In the genomic region with DNA sequence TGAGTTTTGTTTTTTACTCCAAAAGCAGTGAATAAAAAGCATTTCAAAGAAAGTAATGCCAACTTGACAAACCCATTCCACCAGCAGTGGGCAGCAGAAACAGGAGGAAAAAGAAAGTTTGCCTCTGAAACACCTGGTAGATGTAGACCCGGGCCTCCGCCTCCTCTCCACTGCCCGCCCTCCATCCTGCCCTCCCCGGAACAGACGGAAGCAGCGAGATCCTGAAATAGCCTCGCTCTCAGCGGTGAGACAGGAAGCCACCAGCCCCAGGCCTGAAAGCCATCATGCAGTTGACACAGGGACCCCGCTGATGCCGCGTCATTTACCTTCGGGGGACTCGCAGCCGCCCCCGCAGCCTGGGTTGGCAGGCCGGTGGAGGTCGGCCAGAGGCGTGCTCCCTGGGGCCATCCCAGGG, we compare ENCODE assay signal across 8 cellular contexts.
DNase-seq lines count a peak whose midpoint lies in the region; ATAC-seq lines count a peak whose summit lies in the region.

No MANE protein-coding gene starts in this region.

- peak overlapping the region; percentile 59 to 83 (median 68) for H3K4me3 Mint-ChIP-seq in CD4-positive, alpha-beta memory T cell

- intact Hi-C loops in CD4-positive, alpha-beta memory T cell (cut with micrococcal nuclease), result loop anchor here (1.0 to 10.0 kb wide), 4 partner anchors 22 to 413 kb away; a partner anchor contains a TSS

- POLR2A ChIA-PET in CD4-positive, alpha-beta memory T cell (lab: Charles Lee; ENCODE audit: partially characterized antibody), result no interaction called here

- H3K36me3 ChIP-seq in CD4-positive, alpha-beta memory T cell (ENCODE audit: insufficient read depth, low read length), result no peaks in the 10 kb centered on the region

- no peaks in the 10 kb centered on the region for H3K27me3 ChIP-seq in CD4-positive, alpha-beta memory T cell (ENCODE audit: insufficient read depth, low read length)

- H3K4me1 Mint-ChIP-seq in CD4-positive, alpha-beta memory T cell, result peaks cover 11 to 31% (median 18%) of the 10 kb centered on the region in 4 donors

- DNase-seq in CD4-positive, alpha-beta memory T cell, result peak; percentile 72 to 77 (median 74)
- DNase-seq in activated CD4-positive, alpha-beta T cell treated with anti-CD3 and anti-CD28 coated beads for 1 hour, result peak; percentile 48
- DNase-seq in effector CD8-positive, alpha-beta T cell (lab: John Stamatoyannopoulos, UW), result peak; percentile 46
- DNase-seq in retina, result peak; percentile 45
- no peak for DNase-seq in SIG-M5 (lab: John Stamatoyannopoulos, UW)
- DNase-seq in HuH-7.5 (ENCODE audit: low spot score), result no peak

- H3K4me3 ChIP-seq in CD4-positive, alpha-beta memory T cell (ENCODE audit: low read length in 2 of 2), result peak overlapping the region in 1 of 2 donors; percentile 40

- H3K4me1 ChIP-seq in CD4-positive, alpha-beta memory T cell (ENCODE audit: insufficient read depth, low read length), result peaks cover 19% of the 10 kb centered on the region

- H3K27ac Mint-ChIP-seq in CD4-positive, alpha-beta memory T cell, result peak overlapping the region; percentile 53 to 88 (median 69)

- no peak overlapping the region for H3K27ac ChIP-seq in CD4-positive, alpha-beta memory T cell (ENCODE audit: low read depth, low read length)

- no peaks in the 10 kb centered on the region for H3K27me3 Mint-ChIP-seq in CD4-positive, alpha-beta memory T cell

- no peaks in the 10 kb centered on the region for H3K9me3 ChIP-seq in CD4-positive, alpha-beta memory T cell (ENCODE audit: control insufficient read depth in 1 of 2, low read length in 2 of 2)

- CTCF ChIA-PET in CD4-positive, alpha-beta memory T cell (lab: Charles Lee; ENCODE audit: partially characterized antibody), result no interaction called here

- H3K36me3 Mint-ChIP-seq in CD4-positive, alpha-beta memory T cell, result no peaks in the 10 kb centered on the region

- H3K9me3 Mint-ChIP-seq in CD4-positive, alpha-beta memory T cell, result no peaks in the 10 kb centered on the region

- ATAC-seq in GM19324 (IDR thresholded peaks at IDR 0.05; ENCODE audit: low FRiP score, unreplicated experiment) (peak; percentile 95), HG03378 (IDR thresholded peaks at IDR 0.05; ENCODE audit: unreplicated experiment) (peak; percentile 89)

Comparison
In these comparisons a context has a peak if more than half of its experiments do, and no peak if none do; other contexts are left out.
1. DNase-seq: peak in CD4-positive, alpha-beta memory T cell (5 of 5), activated CD4-positive, alpha-beta T cell treated with anti-CD3 and anti-CD28 coated beads for 1 hour (single experiment), effector CD8-positive, alpha-beta T cell (single experiment) and retina (single experiment); none in SIG-M5 (single experiment) and HuH-7.5 (single experiment).